10 cellular contexts compared by ENCODE assay signal in the genomic region with DNA sequence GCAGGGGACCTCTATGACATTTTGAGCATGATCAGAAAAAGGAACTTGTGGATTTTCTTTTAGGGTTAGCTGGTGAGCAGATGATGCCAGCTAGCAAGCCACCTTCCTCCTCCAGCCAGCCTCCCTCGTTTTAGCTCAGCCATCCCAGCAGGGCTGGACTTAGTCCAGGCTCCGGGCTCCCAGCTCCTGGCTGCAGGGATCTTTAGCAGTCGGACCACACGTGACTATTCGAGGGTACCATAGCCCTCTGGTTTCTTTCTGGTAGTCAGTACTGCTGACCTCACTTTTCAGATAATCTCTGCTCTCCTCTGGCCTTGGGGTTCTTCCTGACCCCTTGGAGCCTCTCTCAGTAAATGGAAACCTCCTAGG. TPM values are rescaled to one million over a fixed set of nuclear protein-coding genes. Genes with fewer than 3 reads are reported as not detected.
A peak's percentile ranks its signal among the peaks of the same experiment; 100 is the strongest.
DNase-seq lines count a peak whose midpoint lies in the region; ATAC-seq and TF ChIP-seq lines count a peak whose summit lies in the region.
"Had no signal": no experiment of that assay in that cellular context is flagged by ENCODE, and none has a peak within 500 bp of the region (broad histone marks: within the 10 kb centered on the region; RNA-seq: fewer than 3 reads in every experiment).

No MANE protein-coding gene starts in this region.

- H3F3A ChIP-seq in neural progenitor cell (ENCODE audit: low read depth) = peaks cover 5% of the 10 kb centered on the region

- H3K9me3 ChIP-seq in stomach smooth muscle (ENCODE audit: control insufficient read depth in 2 of 2, low read length in 2 of 2) (no peaks in the 10 kb centered on the region), neural progenitor cell (ENCODE audit: low read depth) (no peaks in the 10 kb centered on the region)
- H3K9me3 ChIP-seq: sigmoid colon had no signal

- in situ Hi-C loops in brain microvascular endothelial cell (cut with HindIII; ENCODE audit: low pct_ligation_motif_present, low sequenced_read_pairs) = no loop called here

- H3K4me3 ChIP-seq in HL-60 (replicated peaks; ENCODE audit: insufficient read depth, low read length) (no peak overlapping the region), stomach smooth muscle (ENCODE audit: low read length in 2 of 2) (peak overlapping the region in 1 of 2 donors; percentile 29), brain microvascular endothelial cell (ENCODE audit: low read depth, low read length) (no peak overlapping the region), neural progenitor cell (no peak overlapping the region)
- H3K4me3 ChIP-seq: sigmoid colon had no signal

- peaks cover 22% of the 10 kb centered on the region for H3K36me3 Mint-ChIP-seq in activated naive CD4-positive, alpha-beta T cell treated with anti-CD3 and anti-CD28 coated beads for 36 hours (ENCODE audit: low read depth)
- H3K36me3 Mint-ChIP-seq in neural progenitor cell = peaks cover 10% of the 10 kb centered on the region

- H3K27ac ChIP-seq in HL-60 (replicated peaks) (peak overlapping the region; percentile 66), cingulate gyrus (ENCODE audit: low read depth, low read length) (peak overlapping the region; percentile 31), stomach smooth muscle (ENCODE audit: low read length) (peak overlapping the region; percentile 6), brain microvascular endothelial cell (no peak overlapping the region), neural progenitor cell (no peak overlapping the region)
- H3K27ac ChIP-seq: sigmoid colon had no signal

- TF ChIP-seq CTCF in HL-60 (IDR thresholded peaks at IDR 0.05; ENCODE audit: insufficient read depth, low read length) (no peak), brain microvascular endothelial cell (IDR thresholded peaks at IDR 0.05; ENCODE audit: low read depth, low read length, missing control alignments) (no peak), neural progenitor cell (IDR thresholded peaks at IDR 0.05) (no peak)

- no peak overlapping the region for H3K4me2 ChIP-seq in neural progenitor cell

- H4K20me1 ChIP-seq in neural progenitor cell (ENCODE audit: low read depth) = peaks cover 100% of the 10 kb centered on the region

- no peaks in the 10 kb centered on the region for H3K27me3 Mint-ChIP-seq in activated naive CD4-positive, alpha-beta T cell treated with anti-CD3 and anti-CD28 coated beads for 36 hours (ENCODE audit: low read depth)
- H3K27me3 Mint-ChIP-seq in neural progenitor cell (ENCODE audit: insufficient read depth, low read depth) = peaks cover 4% of the 10 kb centered on the region

- H3K9me3 Mint-ChIP-seq in activated naive CD4-positive, alpha-beta T cell treated with anti-CD3 and anti-CD28 coated beads for 36 hours = no peaks in the 10 kb centered on the region
- H3K9me3 Mint-ChIP-seq in neural progenitor cell = no peaks in the 10 kb centered on the region

- H3K27ac Mint-ChIP-seq in activated naive CD4-positive, alpha-beta T cell treated with anti-CD3 and anti-CD28 coated beads for 36 hours = peak overlapping the region; percentile 81
- no peak overlapping the region for H3K27ac Mint-ChIP-seq in neural progenitor cell

- no peak overlapping the region for H2AFZ ChIP-seq in neural progenitor cell (replicated peaks)

- H3K4me3 Mint-ChIP-seq in activated naive CD4-positive, alpha-beta T cell treated with anti-CD3 and anti-CD28 coated beads for 36 hours = peak overlapping the region; percentile 51
- H3K4me3 Mint-ChIP-seq in neural progenitor cell = no peak overlapping the region

- intact Hi-C loops in activated naive CD4-positive, alpha-beta T cell treated with anti-CD3 and anti-CD28 coated beads for 36 hours (cut with micrococcal nuclease) = loop anchor here (1.0 kb wide), 1 partner anchor 14 kb away; no protein-coding TSS in a partner anchor

- peaks cover 94% of the 10 kb centered on the region for H3K4me1 Mint-ChIP-seq in activated naive CD4-positive, alpha-beta T cell treated with anti-CD3 and anti-CD28 coated beads for 36 hours (ENCODE audit: low read depth)
- H3K4me1 Mint-ChIP-seq in neural progenitor cell = peaks cover 64% of the 10 kb centered on the region

- H3K9ac ChIP-seq in stomach smooth muscle (ENCODE audit: low read length in 2 of 2) (no peak overlapping the region), neural progenitor cell (no peak overlapping the region)

- no peaks in the 10 kb centered on the region for H3K27me3 ChIP-seq in HL-60 (ENCODE audit: insufficient read depth, poor library complexity, severe bottlenecking)
- no peaks in the 10 kb centered on the region for H3K27me3 ChIP-seq in stomach smooth muscle (ENCODE audit: control insufficient read depth in 1 of 2, insufficient read depth in 2 of 2, low read length in 2 of 2)
- no peaks in the 10 kb centered on the region for H3K27me3 ChIP-seq in brain microvascular endothelial cell (replicated peaks)
- no peaks in the 10 kb centered on the region for H3K27me3 ChIP-seq in neural progenitor cell
- H3K27me3 ChIP-seq: sigmoid colon had no signal

- ATAC-seq in GM19035 (IDR thresholded peaks at IDR 0.05; ENCODE audit: unreplicated experiment) = no peak

- H3K79me2 ChIP-seq in neural progenitor cell (ENCODE audit: low read depth) = peaks cover 99% of the 10 kb centered on the region

- CTCF ChIA-PET in activated naive CD4-positive, alpha-beta T cell treated with anti-CD3 and anti-CD28 coated beads for 36 hours (lab: Charles Lee) = no interaction called here

- peaks cover 53% of the 10 kb centered on the region for H3K4me1 ChIP-seq in stomach smooth muscle (ENCODE audit: control insufficient read depth, insufficient read depth, low read length)
- H3K4me1 ChIP-seq in neural progenitor cell = peaks cover 20% of the 10 kb centered on the region

- H3K36me3 ChIP-seq in stomach smooth muscle (ENCODE audit: control insufficient read depth in 2 of 2, insufficient read depth in 2 of 2, low read length in 2 of 2) = no peaks in the 10 kb centered on the region
- H3K36me3 ChIP-seq in brain microvascular endothelial cell (replicated peaks) = no peaks in the 10 kb centered on the region
- H3K36me3 ChIP-seq in neural progenitor cell = no peaks in the 10 kb centered on the region
- H3K36me3 ChIP-seq: sigmoid colon had no signal

- DNase-seq in activated naive CD4-positive, alpha-beta T cell treated with anti-CD3 and anti-CD28 coated beads for 36 hours = no peak
- no peak for DNase-seq in activated naive CD4-positive, alpha-beta T cell treated with anti-CD3 and anti-CD28 coated beads, Interleukin-2, amount 50 U/mL, for 16 hours
- DNase-seq in HL-60 (ENCODE audit: low read depth in 1 of 2, low spot score in 1 of 2) = no peak
- DNase-seq in brain microvascular endothelial cell = no peak
- DNase-seq in neural progenitor cell (ENCODE audit: low spot score) = no peak
- DNase-seq: NCI-H1694 treated with DMSO at 0.1 percent for 48 hours, sigmoid colon had no signal

RNA-seq across cellular contexts. Expression of a gene that starts 31.8 kb away (rescaled TPM):
- total RNA-seq in activated naive CD4-positive, alpha-beta T cell treated with anti-CD3 and anti-CD28 coated beads for 36 hours = 100 to 1,000 TPM; 106 to 113 TPM
- 26.2 and 32.8 TPM in 2 replicates for total RNA-seq in neural progenitor cell (ENCODE audit: low replicate concordance)

Comparison
In these comparisons a context has a peak if more than half of its experiments do, and no peak if none do; other contexts are left out.
1. H3K27ac ChIP-seq: peak in HL-60 (single experiment), cingulate gyrus (single experiment) and stomach smooth muscle (single experiment); none in brain microvascular endothelial cell (single experiment) and neural progenitor cell (single experiment).